In the genomic region with DNA sequence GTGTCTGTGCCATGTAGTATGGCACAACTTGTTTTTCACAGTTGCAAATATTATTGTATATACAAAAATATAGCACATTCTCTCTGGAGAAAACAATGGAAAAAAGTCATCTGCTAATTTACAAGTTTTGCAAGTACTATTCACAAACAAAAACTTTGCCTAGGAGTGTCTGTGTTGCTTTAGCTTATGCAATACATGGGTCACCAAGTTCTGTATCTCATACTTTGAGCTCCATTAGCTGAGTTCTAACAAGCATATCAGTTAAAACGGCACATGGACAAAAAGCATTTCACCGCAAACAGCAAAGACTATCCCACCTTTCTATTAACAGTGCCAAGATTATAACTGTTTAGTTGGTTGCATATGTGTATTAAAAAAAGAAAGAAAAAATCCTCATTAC, we compare ENCODE assay signal across 1 cellular context.
TF ChIP-seq lines count a peak whose summit lies in the region.

No MANE protein-coding gene starts in this region.

TF ChIP-seq in liver, 16 proteins besides CTCF, POLR2A, EP300 and RAD21:
- TF ChIP-seq, protein P1, sequence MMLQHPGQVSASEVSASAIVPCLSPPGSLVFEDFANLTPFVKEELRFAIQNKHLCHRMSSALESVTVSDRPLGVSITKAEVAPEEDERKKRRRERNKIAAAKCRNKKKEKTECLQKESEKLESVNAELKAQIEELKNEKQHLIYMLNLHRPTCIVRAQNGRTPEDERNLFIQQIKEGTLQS (IDR thresholded peaks at IDR 0.05) = peak; percentile 78
- TF ChIP-seq, protein P2, sequence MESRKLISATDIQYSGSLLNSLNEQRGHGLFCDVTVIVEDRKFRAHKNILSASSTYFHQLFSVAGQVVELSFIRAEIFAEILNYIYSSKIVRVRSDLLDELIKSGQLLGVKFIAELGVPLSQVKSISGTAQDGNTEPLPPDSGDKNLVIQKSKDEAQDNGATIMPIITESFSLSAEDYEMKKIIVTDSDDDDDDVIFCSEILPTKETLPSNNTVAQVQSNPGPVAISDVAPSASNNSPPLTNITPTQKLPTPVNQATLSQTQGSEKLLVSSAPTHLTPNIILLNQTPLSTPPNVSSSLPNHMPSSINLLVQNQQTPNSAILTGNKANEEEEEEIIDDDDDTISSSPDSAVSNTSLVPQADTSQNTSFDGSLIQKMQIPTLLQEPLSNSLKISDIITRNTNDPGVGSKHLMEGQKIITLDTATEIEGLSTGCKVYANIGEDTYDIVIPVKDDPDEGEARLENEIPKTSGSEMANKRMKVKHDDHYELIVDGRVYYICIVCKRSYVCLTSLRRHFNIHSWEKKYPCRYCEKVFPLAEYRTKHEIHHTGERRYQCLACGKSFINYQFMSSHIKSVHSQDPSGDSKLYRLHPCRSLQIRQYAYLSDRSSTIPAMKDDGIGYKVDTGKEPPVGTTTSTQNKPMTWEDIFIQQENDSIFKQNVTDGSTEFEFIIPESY (IDR thresholded peaks at IDR 0.05) = peak; percentile 35
- TF ChIP-seq SP1 (IDR thresholded peaks at IDR 0.05) (peak; percentile 25), FOXA1 (IDR thresholded peaks at IDR 0.05) (no peak), HNF4G (IDR thresholded peaks at IDR 0.05) (peak; percentile 31), RXRA (IDR thresholded peaks at IDR 0.05) (peak; percentile 52 to 79), YY1 (IDR thresholded peaks at IDR 0.05) (peak; percentile 51), TAF1 (conservative IDR thresholded peaks at IDR 0.05) (no peak), FOXA2 (IDR thresholded peaks at IDR 0.05) (peak; percentile 42), HNF4A (conservative IDR thresholded peaks at IDR 0.05) (peak; percentile 70 to 81), NR2F2 (IDR thresholded peaks at IDR 0.05) (no peak), JUND (IDR thresholded peaks at IDR 0.05) (peak in 1 of 2 donors; percentile 30), EGR1 (IDR thresholded peaks at IDR 0.05; ENCODE audit: low read depth in 2 of 2) (peak in 1 of 2 donors; percentile 25), GABPA (IDR thresholded peaks at IDR 0.05 in 1 of 2, conservative IDR thresholded peaks at IDR 0.05 in 1 of 2) (no peak)
- TF ChIP-seq, protein P3, sequence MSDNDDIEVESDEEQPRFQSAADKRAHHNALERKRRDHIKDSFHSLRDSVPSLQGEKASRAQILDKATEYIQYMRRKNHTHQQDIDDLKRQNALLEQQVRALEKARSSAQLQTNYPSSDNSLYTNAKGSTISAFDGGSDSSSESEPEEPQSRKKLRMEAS (IDR thresholded peaks at IDR 0.05) = peak; percentile 59
- TF ChIP-seq, protein P4, sequence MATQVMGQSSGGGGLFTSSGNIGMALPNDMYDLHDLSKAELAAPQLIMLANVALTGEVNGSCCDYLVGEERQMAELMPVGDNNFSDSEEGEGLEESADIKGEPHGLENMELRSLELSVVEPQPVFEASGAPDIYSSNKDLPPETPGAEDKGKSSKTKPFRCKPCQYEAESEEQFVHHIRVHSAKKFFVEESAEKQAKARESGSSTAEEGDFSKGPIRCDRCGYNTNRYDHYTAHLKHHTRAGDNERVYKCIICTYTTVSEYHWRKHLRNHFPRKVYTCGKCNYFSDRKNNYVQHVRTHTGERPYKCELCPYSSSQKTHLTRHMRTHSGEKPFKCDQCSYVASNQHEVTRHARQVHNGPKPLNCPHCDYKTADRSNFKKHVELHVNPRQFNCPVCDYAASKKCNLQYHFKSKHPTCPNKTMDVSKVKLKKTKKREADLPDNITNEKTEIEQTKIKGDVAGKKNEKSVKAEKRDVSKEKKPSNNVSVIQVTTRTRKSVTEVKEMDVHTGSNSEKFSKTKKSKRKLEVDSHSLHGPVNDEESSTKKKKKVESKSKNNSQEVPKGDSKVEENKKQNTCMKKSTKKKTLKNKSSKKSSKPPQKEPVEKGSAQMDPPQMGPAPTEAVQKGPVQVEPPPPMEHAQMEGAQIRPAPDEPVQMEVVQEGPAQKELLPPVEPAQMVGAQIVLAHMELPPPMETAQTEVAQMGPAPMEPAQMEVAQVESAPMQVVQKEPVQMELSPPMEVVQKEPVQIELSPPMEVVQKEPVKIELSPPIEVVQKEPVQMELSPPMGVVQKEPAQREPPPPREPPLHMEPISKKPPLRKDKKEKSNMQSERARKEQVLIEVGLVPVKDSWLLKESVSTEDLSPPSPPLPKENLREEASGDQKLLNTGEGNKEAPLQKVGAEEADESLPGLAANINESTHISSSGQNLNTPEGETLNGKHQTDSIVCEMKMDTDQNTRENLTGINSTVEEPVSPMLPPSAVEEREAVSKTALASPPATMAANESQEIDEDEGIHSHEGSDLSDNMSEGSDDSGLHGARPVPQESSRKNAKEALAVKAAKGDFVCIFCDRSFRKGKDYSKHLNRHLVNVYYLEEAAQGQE (IDR thresholded peaks at IDR 0.05) = peak; percentile 48
